In the genomic region with DNA sequence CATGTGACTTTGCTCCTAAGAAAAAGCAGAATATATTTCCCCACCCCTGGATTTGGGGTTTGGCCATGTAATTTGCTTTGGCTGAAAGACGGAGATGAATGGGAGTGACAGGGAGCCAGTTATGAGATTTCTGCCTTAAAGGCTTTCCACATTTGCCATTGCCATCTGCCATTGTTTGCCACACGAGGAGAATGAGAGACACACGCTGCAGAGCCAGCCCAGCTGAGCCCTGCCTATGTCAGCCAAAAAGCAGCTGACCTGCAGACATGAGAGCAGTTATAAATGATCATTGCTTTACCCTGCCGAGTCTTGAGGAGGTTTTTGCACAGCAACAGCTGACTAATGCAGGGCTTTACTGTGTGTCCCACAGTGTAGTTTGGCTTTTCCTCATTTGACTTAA, we compare ENCODE assay signal across 31 cellular contexts. TPM values are rescaled to one million over a fixed set of nuclear protein-coding genes. Genes with fewer than 3 reads are reported as not detected.
"Had no signal": no experiment of that assay in that cellular context is flagged by ENCODE, and none has a peak within 500 bp of the region (broad histone marks: within the 10 kb centered on the region; RNA-seq: fewer than 3 reads in every experiment).

No MANE protein-coding gene starts in this region.

- FAIRE-seq: keratinocyte, pancreas, small intestine, urothelium cell line had no signal

- H3K36me3 ChIP-seq: lower lobe of right lung, pancreas, prostate gland, sigmoid colon, spleen, suprapubic skin, thoracic aorta, tibial artery, upper lobe of right lung had no signal

- H3K9me3 ChIP-seq: lower lobe of right lung, pancreas, prostate gland, sigmoid colon, spleen, suprapubic skin, thoracic aorta, tibial artery, upper lobe of right lung had no signal

- ATAC-seq: left cardiac atrium; left lobe of liver; lower lobe of right lung; naive thymus-derived CD8-positive, alpha-beta T cell; pancreas; right cardiac atrium; stimulated activated effector memory CD8-positive, alpha-beta T cell treated with anti-CD3 and anti-CD28 coated beads, Interleukin-12 subunit alpha, Interleukin-12 subunit beta, amount 100 ng/mL, for 72 hours; upper lobe of right lung had no signal

- H3K27ac ChIP-seq: lower lobe of right lung, pancreas, prostate gland, sigmoid colon, spleen, suprapubic skin, thoracic aorta, tibial artery, upper lobe of right lung had no signal

- H3K4me3 ChIP-seq: lower lobe of right lung, pancreas, prostate gland, sigmoid colon, spleen, suprapubic skin, thoracic aorta, tibial artery, upper lobe of right lung had no signal

- DNase-seq: kidney glomerular epithelial cell; left cardiac atrium; lower lobe of right lung; mammary epithelial cell; mesenchymal stem cell; naive thymus-derived CD8-positive, alpha-beta T cell; nucleus accumbens; pancreas; posterior cingulate gyrus; retina; right cardiac atrium; sigmoid colon; small intestine; spleen; stimulated activated CD4-positive, alpha-beta T cell treated with anti-CD3 and anti-CD28 coated beads, Interleukin-4, amount 100 ng/mL, for 24 hours; stimulated activated naive CD4-positive, alpha-beta T cell; tibial artery; trophoblast cell; upper lobe of right lung had no signal

- H3K4me1 ChIP-seq: lower lobe of right lung, pancreas, prostate gland had no signal

- H3K27me3 ChIP-seq: pancreas, sigmoid colon, suprapubic skin, tibial artery, upper lobe of right lung had no signal

RNA-seq across cellular contexts. Expression of gene DAZL, which starts 51.1 kb away (rescaled TPM):
- total RNA-seq: left cardiac atrium; left lobe of liver; liver; lower lobe of right lung; mammary epithelial cell; mucosa of gallbladder; naive thymus-derived CD8-positive, alpha-beta T cell; neural crest cell; osteoblast; pancreas; right cardiac atrium; subcutaneous adipose tissue; thoracic aorta; upper lobe of right lung had no signal
- polyA plus RNA-seq: keratinocyte; liver; mammary epithelial cell; naive thymus-derived CD8-positive, alpha-beta T cell; pancreas; right cardiac atrium; small intestine had no signal
